Comparison of ENCODE assay signal across 34 cellular contexts in genomic region chr3:119191800-119192199, GRCh38. TPM values are rescaled to one million over a fixed set of nuclear protein-coding genes. Genes with fewer than 3 reads are reported as not detected.
"Had no signal": no experiment of that assay in that cellular context is flagged by ENCODE, and none has a peak within 500 bp of the region (broad histone marks: within the 10 kb centered on the region; RNA-seq: fewer than 3 reads in every experiment).

No MANE protein-coding gene starts in this region.

- H3K36me3 Mint-ChIP-seq: memory B cell; naive thymus-derived CD8-positive, alpha-beta T cell; stimulated activated naive B cell treated with anti-CD40 and anti-IgM and Interleukin-4, amounts not matched to agents 10 μg/mL and 1 μg/mL and 100 μg/mL, for 72 hours had no signal

- H3K4me1 Mint-ChIP-seq: memory B cell; naive thymus-derived CD8-positive, alpha-beta T cell; nephron progenitor cell; stimulated activated naive B cell treated with anti-CD40 and anti-IgM and Interleukin-4, amounts not matched to agents 10 μg/mL and 1 μg/mL and 100 μg/mL, for 72 hours; stimulated activated naive CD8-positive, alpha-beta T cell treated with anti-CD3 and anti-CD28 coated beads, Interleukin-15, amount 100 ng/mL, for 72 hours had no signal

- H3K27ac ChIP-seq: coronary artery, esophagus squamous epithelium, heart right ventricle, lower lobe of right lung, prostate gland, skin epidermis, spleen, suprapubic skin, transverse colon, upper lobe of right lung, uterus had no signal

- H3K4me3 Mint-ChIP-seq: effector memory CD8-positive, alpha-beta T cell; memory B cell; naive thymus-derived CD8-positive, alpha-beta T cell; nephron progenitor cell; stimulated activated naive B cell treated with anti-CD40 and anti-IgM and Interleukin-4, amounts not matched to agents 10 μg/mL and 1 μg/mL and 100 μg/mL, for 72 hours; stimulated activated naive CD8-positive, alpha-beta T cell treated with anti-CD3 and anti-CD28 coated beads, Interleukin-15, amount 100 ng/mL, for 72 hours had no signal

- H3K36me3 ChIP-seq: esophagus squamous epithelium, heart right ventricle, lower lobe of right lung, prostate gland, spleen, suprapubic skin, transverse colon, upper lobe of right lung, uterus had no signal

- DNase-seq: effector memory CD8-positive, alpha-beta T cell; erythroblast; esophagus squamous epithelium; foreskin melanocyte; glutamatergic neuron; heart right ventricle; hippocampal formation; kidney glomerular epithelial cell; left ventricle myocardium superior; lower lobe of right lung; midbrain; naive thymus-derived CD8-positive, alpha-beta T cell; nephron progenitor cell; nucleus accumbens; right cardiac atrium; spleen; stimulated activated CD4-positive, alpha-beta T cell treated with anti-CD3 and anti-CD28 coated beads, Interleukin-2, amount 100 ng/mL, for 48 hours; stimulated activated naive B cell treated with anti-CD40 and anti-IgM and Interleukin-4, amounts not matched to agents 10 μg/mL and 1 μg/mL and 100 μg/mL, for 72 hours; stimulated activated naive CD8-positive, alpha-beta T cell treated with anti-CD3 and anti-CD28 coated beads, Interleukin-15, amount 100 ng/mL, for 72 hours; transverse colon; upper lobe of right lung; uterus had no signal

- H3K27me3 Mint-ChIP-seq: effector memory CD8-positive, alpha-beta T cell; stimulated activated naive B cell treated with anti-CD40 and anti-IgM and Interleukin-4, amounts not matched to agents 10 μg/mL and 1 μg/mL and 100 μg/mL, for 72 hours; stimulated activated naive CD8-positive, alpha-beta T cell treated with anti-CD3 and anti-CD28 coated beads, Interleukin-15, amount 100 ng/mL, for 72 hours had no signal

- ATAC-seq: effector memory CD8-positive, alpha-beta T cell; heart right ventricle; left ventricle myocardium superior; lower lobe of right lung; naive thymus-derived CD8-positive, alpha-beta T cell; right cardiac atrium; stimulated activated naive B cell treated with anti-CD40 and anti-IgM and Interleukin-4, amounts not matched to agents 10 μg/mL and 1 μg/mL and 100 μg/mL, for 72 hours; stimulated activated naive CD8-positive, alpha-beta T cell treated with anti-CD3 and anti-CD28 coated beads, Interleukin-15, amount 100 ng/mL, for 72 hours; upper lobe of right lung had no signal

- H3K4me1 ChIP-seq: esophagus squamous epithelium, heart right ventricle, lower lobe of right lung, prostate gland, spleen, suprapubic skin, transverse colon, upper lobe of right lung, uterus had no signal

- FAIRE-seq: endometrium, islet of Langerhans had no signal

- H3K9me3 Mint-ChIP-seq: effector memory CD8-positive, alpha-beta T cell; memory B cell; naive thymus-derived CD8-positive, alpha-beta T cell; nephron progenitor cell; stimulated activated naive B cell treated with anti-CD40 and anti-IgM and Interleukin-4, amounts not matched to agents 10 μg/mL and 1 μg/mL and 100 μg/mL, for 72 hours; stimulated activated naive CD8-positive, alpha-beta T cell treated with anti-CD3 and anti-CD28 coated beads, Interleukin-15, amount 100 ng/mL, for 72 hours had no signal

- H3K9me3 ChIP-seq: esophagus squamous epithelium, heart right ventricle, lower lobe of right lung, prostate gland, spleen, suprapubic skin, transverse colon, upper lobe of right lung, uterus had no signal

- H3K4me3 ChIP-seq: coronary artery, esophagus squamous epithelium, heart right ventricle, lower lobe of right lung, prostate gland, skin epidermis, spleen, suprapubic skin, transverse colon, upper lobe of right lung, uterus had no signal

- H3K27ac Mint-ChIP-seq: effector memory CD8-positive, alpha-beta T cell; memory B cell; naive thymus-derived CD8-positive, alpha-beta T cell; nephron progenitor cell; stimulated activated naive B cell treated with anti-CD40 and anti-IgM and Interleukin-4, amounts not matched to agents 10 μg/mL and 1 μg/mL and 100 μg/mL, for 72 hours; stimulated activated naive CD8-positive, alpha-beta T cell treated with anti-CD3 and anti-CD28 coated beads, Interleukin-15, amount 100 ng/mL, for 72 hours had no signal

- H3K27me3 ChIP-seq: esophagus squamous epithelium, heart right ventricle, spleen, suprapubic skin, transverse colon, upper lobe of right lung, uterus had no signal

RNA-seq across cellular contexts. Expression of gene UPK1B, which starts 18.4 kb away (rescaled TPM):
- total RNA-seq: dermis microvascular lymphatic vessel endothelial cell; lower lobe of right lung; myocyte; naive thymus-derived CD8-positive, alpha-beta T cell; prostate gland; spleen had no signal
- polyA plus RNA-seq: heart right ventricle; naive thymus-derived CD8-positive, alpha-beta T cell; spleen had no signal

RNA-seq across cellular contexts. Expression of gene TEX55, which starts 45.8 kb away (rescaled TPM):
- total RNA-seq: dermis microvascular lymphatic vessel endothelial cell; esophagus squamous epithelium; heart right ventricle; left ventricle myocardium superior; lower lobe of right lung; myocyte; naive thymus-derived CD8-positive, alpha-beta T cell; osteocyte; renal cortical epithelial cell; right cardiac atrium; spleen; suprapubic skin; transverse colon; upper lobe of right lung; uterus had no signal
- polyA plus RNA-seq: heart right ventricle; naive thymus-derived CD8-positive, alpha-beta T cell; right cardiac atrium; spleen; thymus had no signal
